In the genomic region with DNA sequence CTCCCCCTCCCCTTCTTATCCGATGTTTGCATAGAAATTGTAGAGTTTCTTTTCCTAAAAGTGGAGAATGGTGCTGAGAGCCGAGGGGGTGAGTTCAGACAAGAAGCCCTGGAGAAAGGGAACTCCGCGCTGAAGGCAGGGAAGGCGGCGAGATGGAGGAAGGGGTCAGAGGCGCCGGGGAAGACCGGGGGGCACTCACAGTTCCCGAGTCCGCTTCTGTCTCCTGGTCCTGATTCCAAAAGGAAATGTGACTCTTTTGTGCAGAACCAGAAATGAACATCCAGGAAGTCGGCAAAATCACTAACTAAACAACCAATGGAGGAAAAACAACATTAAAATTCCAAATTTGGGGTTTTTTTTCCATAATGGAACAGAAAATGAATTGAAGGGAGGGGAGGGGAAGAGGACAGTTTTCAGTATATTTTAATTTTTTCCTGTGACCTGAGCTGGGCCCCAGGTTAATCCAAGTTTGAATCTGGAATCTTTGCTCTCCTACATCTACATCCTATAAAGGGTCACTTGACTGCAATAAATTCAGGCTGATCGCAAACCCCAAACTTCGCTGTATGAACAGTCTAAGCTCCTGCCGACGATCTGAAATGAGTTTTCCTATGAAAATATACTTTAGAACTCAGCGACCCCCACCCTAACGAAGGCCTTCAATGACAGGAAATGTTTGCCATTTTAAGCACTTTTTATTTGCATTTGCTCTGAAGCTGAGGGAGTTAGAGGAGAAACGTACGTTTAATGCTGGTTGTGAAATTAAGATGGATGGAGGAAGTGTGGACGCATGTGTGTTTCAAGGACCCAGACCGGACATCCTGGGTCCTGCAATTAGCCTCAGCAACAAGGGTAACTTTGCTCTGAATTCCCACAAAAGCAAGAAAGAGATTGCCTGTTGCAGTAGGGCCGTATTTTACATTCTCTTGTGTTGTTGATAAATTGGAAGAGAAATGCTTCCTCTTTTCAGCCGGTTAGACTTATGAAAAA, we compare ENCODE assay signal across 1 cellular context.
TF ChIP-seq lines count a peak whose summit lies in the region.

No MANE protein-coding gene starts in this region.

TF ChIP-seq in K562, 482 proteins besides CTCF, POLR2A, EP300 and RAD21 (continued from another document):
- TF ChIP-seq STAT6 (CRISPR knock-in tag; IDR thresholded peaks at IDR 0.05) (no peak), CBX2 (IDR thresholded peaks at IDR 0.05; ENCODE audit: insufficient read depth, low read length, poor library complexity, severe bottlenecking) (peak; percentile 62), E2F1 (CRISPR knock-in tag; IDR thresholded peaks at IDR 0.05) (no peak)
